Comparison of ENCODE assay signal across 20 cellular contexts in the genomic region with DNA sequence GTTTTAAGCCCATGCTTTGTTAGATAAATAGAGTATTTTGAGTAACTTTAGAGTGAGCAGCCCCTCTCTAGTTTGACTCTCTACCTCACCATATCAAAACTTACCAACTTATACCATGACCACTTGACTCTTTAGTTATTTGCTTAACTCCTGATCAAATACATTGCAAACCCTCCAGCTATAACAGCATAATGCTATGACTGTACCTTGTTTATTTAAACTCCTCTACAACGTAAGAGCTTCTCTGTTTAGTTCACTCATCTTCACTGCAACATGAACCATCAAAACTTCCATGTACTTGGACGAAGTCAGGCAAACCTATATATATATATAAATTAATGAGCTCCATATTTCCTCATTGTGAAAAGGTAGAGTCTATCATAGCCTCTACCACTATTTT.
"Had no signal": no experiment of that assay in that cellular context is flagged by ENCODE, and none has a peak within 500 bp of the region (broad histone marks: within the 10 kb centered on the region; RNA-seq: fewer than 3 reads in every experiment).

No MANE protein-coding gene starts in this region.

- H3K4me3 Mint-ChIP-seq: IgD-negative memory B cell had no signal

- H3K4me3 ChIP-seq: K562, Peyer's patch, SJCRH30 had no signal

- H3K4me1 Mint-ChIP-seq: IgD-negative memory B cell had no signal

- H3K36me3 Mint-ChIP-seq: IgD-negative memory B cell had no signal

- H3K9me3 ChIP-seq: Peyer's patch, SJCRH30 had no signal

- H3K27ac ChIP-seq: KMS-11, Peyer's patch, SJCRH30 had no signal

- FAIRE-seq: K562 had no signal

- H3K27me3 ChIP-seq: Peyer's patch, SJCRH30 had no signal

- H3K9me3 Mint-ChIP-seq: IgD-negative memory B cell had no signal

- H3K27ac Mint-ChIP-seq: IgD-negative memory B cell had no signal

- H3K36me3 ChIP-seq: Peyer's patch, SJCRH30 had no signal

- DNase-seq: Kasumi-1, MM.1S, NCI-H1092 treated with DMSO at 0.1 percent for 48 hours, NCI-H1436, NCI-H187, NCI-H2029, NCI-H2081 treated with DMSO at 0.1 percent for 48 hours, NCI-H2171, NCI-H226, NCI-H446, NCI-H524, NCI-H526 treated with DMSO at 0.1 percent for 48 hours, NCI-H774, Peyer's patch, SHP77 treated with DMSO at 0.1 percent for 48 hours, SJCRH30, T-helper 1 cell had no signal

- H3K27me3 Mint-ChIP-seq: IgD-negative memory B cell had no signal
